9 cellular contexts compared by ENCODE assay signal in the genomic region with DNA sequence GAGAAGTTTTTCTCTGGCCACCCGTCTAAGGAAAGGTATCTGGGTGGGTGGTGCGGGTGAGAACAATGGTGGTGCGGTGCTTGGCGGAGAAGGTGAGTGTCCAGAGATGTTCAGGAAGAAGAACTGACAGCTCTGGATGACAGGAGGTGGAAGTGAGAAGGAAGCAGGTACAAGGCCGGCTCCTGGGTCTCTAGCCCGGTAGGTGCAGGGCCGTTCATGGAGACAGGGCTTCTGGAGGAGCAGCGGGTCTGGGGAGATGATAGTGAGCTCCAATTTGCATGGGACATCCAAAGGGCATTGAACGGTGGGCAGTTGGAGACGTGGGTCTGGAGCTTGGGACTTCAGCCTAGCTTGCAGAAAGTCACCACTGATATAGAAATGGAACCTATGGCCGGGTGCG. TPM values are rescaled to one million over a fixed set of nuclear protein-coding genes. Genes with fewer than 3 reads are reported as not detected.
DNase-seq lines count a peak whose midpoint lies in the region; ATAC-seq lines count a peak whose summit lies in the region.
"Had no signal": no experiment of that assay in that cellular context is flagged by ENCODE, and none has a peak within 500 bp of the region (broad histone marks: within the 10 kb centered on the region; RNA-seq: fewer than 3 reads in every experiment).

No MANE protein-coding gene starts in this region.

- peaks cover 11% of the 10 kb centered on the region for H3K4me1 Mint-ChIP-seq in activated T-cell treated with anti-CD3 and anti-CD28 coated beads, Interleukin-2, amount 50 U/mL, for 24 hours (ENCODE audit: low read depth)
- peaks cover 12% of the 10 kb centered on the region for H3K4me1 Mint-ChIP-seq in activated CD8-positive, alpha-beta T cell treated with anti-CD3 and anti-CD28 coated beads, Interleukin-2, amount 10 ng/mL, durations not matched to agents 7 days and 5 days (ENCODE audit: low read depth)
- peaks cover 5% of the 10 kb centered on the region for H3K4me1 Mint-ChIP-seq in memory B cell

- H3K4me3 Mint-ChIP-seq in activated T-cell treated with anti-CD3 and anti-CD28 coated beads, Interleukin-2, amount 50 U/mL, for 24 hours: peak overlapping the region; percentile 76
- H3K4me3 Mint-ChIP-seq in activated CD8-positive, alpha-beta T cell treated with anti-CD3 and anti-CD28 coated beads, Interleukin-2, amount 10 ng/mL, durations not matched to agents 7 days and 5 days: peak overlapping the region; percentile 74
- H3K4me3 Mint-ChIP-seq in memory B cell: peak overlapping the region; percentile 28

- no peak for DNase-seq in activated T-cell treated with anti-CD3 and anti-CD28 coated beads, Interleukin-2, amount 50 U/mL, for 24 hours
- no peak for DNase-seq in activated T-cell treated with anti-CD3 and anti-CD28 coated beads, Interleukin-2, amount 50 U/mL, for 48 hours
- no peak for DNase-seq in activated CD8-positive, alpha-beta T cell treated with anti-CD3 and anti-CD28 coated beads, Interleukin-2, amount 10 ng/mL, durations not matched to agents 7 days and 5 days
- DNase-seq in memory B cell (ENCODE audit: low spot score in 2 of 2) (no peak), NCI-H1436 (lab: John Stamatoyannopoulos, UW) (no peak), HCEC 1CT (no peak), NCI-H1417 treated with DMSO at 0.1 percent for 48 hours (lab: John Stamatoyannopoulos, UW) (no peak)
- DNase-seq: transverse colon had no signal

- no peaks in the 10 kb centered on the region for H3K36me3 Mint-ChIP-seq in activated T-cell treated with anti-CD3 and anti-CD28 coated beads, Interleukin-2, amount 50 U/mL, for 24 hours (ENCODE audit: low read depth)
- H3K36me3 Mint-ChIP-seq in activated CD8-positive, alpha-beta T cell treated with anti-CD3 and anti-CD28 coated beads, Interleukin-2, amount 10 ng/mL, durations not matched to agents 7 days and 5 days (ENCODE audit: low read depth): no peaks in the 10 kb centered on the region
- peaks cover 2% of the 10 kb centered on the region for H3K36me3 Mint-ChIP-seq in memory B cell

- POLR2A ChIA-PET in activated CD8-positive, alpha-beta T cell treated with anti-CD3 and anti-CD28 coated beads, Interleukin-2, amount 10 ng/mL, durations not matched to agents 7 days and 5 days (lab: Charles Lee): interaction anchor here (0.6 kb wide), 1 partner anchor 16 kb away, joined by 4 read pairs; no protein-coding TSS in a partner anchor

- H3K27me3 Mint-ChIP-seq in activated T-cell treated with anti-CD3 and anti-CD28 coated beads, Interleukin-2, amount 50 U/mL, for 24 hours: no peaks in the 10 kb centered on the region
- H3K27me3 Mint-ChIP-seq in activated CD8-positive, alpha-beta T cell treated with anti-CD3 and anti-CD28 coated beads, Interleukin-2, amount 10 ng/mL, durations not matched to agents 7 days and 5 days (ENCODE audit: low read depth): peaks cover 18% of the 10 kb centered on the region
- H3K27me3 Mint-ChIP-seq in memory B cell: peaks cover 3% of the 10 kb centered on the region

- no peaks in the 10 kb centered on the region for H3K9me3 Mint-ChIP-seq in activated T-cell treated with anti-CD3 and anti-CD28 coated beads, Interleukin-2, amount 50 U/mL, for 24 hours
- H3K9me3 Mint-ChIP-seq in activated CD8-positive, alpha-beta T cell treated with anti-CD3 and anti-CD28 coated beads, Interleukin-2, amount 10 ng/mL, durations not matched to agents 7 days and 5 days (ENCODE audit: insufficient read depth): no peaks in the 10 kb centered on the region
- H3K9me3 Mint-ChIP-seq in memory B cell: no peaks in the 10 kb centered on the region

- H3K27ac Mint-ChIP-seq in activated T-cell treated with anti-CD3 and anti-CD28 coated beads, Interleukin-2, amount 50 U/mL, for 24 hours: no peak overlapping the region
- H3K27ac Mint-ChIP-seq in activated CD8-positive, alpha-beta T cell treated with anti-CD3 and anti-CD28 coated beads, Interleukin-2, amount 10 ng/mL, durations not matched to agents 7 days and 5 days: peak overlapping the region; percentile 75
- H3K27ac Mint-ChIP-seq in memory B cell: peak overlapping the region; percentile 70

- peak overlapping the region; percentile 44 for H3K27ac ChIP-seq in temporal lobe (ENCODE audit: low read depth, low read length)

- ATAC-seq in activated CD8-positive, alpha-beta T cell treated with anti-CD3 and anti-CD28 coated beads, Interleukin-2, amount 10 ng/mL, durations not matched to agents 7 days and 5 days: no peak
- ATAC-seq in memory B cell (ENCODE audit: low read depth): no peak

- CTCF ChIA-PET in activated CD8-positive, alpha-beta T cell treated with anti-CD3 and anti-CD28 coated beads, Interleukin-2, amount 10 ng/mL, durations not matched to agents 7 days and 5 days (lab: Charles Lee): interaction anchor here (1.6 to 1.9 kb wide), 2 partner anchors 17 to 238 kb away, joined by 5 to 10 read pairs; a partner anchor contains a TSS

RNA-seq across cellular contexts. Expression of a gene that starts 1.0 kb away (rescaled TPM):
- total RNA-seq in activated CD8-positive, alpha-beta T cell treated with anti-CD3 and anti-CD28 coated beads, Interleukin-2, amount 10 ng/mL, durations not matched to agents 7 days and 5 days: 10 to 100 TPM; 29.8 to 32.0 TPM
- 6.1 TPM for total RNA-seq in temporal lobe

RNA-seq across cellular contexts. Expression of a gene that starts 17.3 kb away (rescaled TPM):
- 10 to 100 TPM; 60.5 to 63.3 TPM for total RNA-seq in activated CD8-positive, alpha-beta T cell treated with anti-CD3 and anti-CD28 coated beads, Interleukin-2, amount 10 ng/mL, durations not matched to agents 7 days and 5 days
- 258 TPM for total RNA-seq in temporal lobe
